ENCODE assay signal across 29 cellular contexts in the genomic region with DNA sequence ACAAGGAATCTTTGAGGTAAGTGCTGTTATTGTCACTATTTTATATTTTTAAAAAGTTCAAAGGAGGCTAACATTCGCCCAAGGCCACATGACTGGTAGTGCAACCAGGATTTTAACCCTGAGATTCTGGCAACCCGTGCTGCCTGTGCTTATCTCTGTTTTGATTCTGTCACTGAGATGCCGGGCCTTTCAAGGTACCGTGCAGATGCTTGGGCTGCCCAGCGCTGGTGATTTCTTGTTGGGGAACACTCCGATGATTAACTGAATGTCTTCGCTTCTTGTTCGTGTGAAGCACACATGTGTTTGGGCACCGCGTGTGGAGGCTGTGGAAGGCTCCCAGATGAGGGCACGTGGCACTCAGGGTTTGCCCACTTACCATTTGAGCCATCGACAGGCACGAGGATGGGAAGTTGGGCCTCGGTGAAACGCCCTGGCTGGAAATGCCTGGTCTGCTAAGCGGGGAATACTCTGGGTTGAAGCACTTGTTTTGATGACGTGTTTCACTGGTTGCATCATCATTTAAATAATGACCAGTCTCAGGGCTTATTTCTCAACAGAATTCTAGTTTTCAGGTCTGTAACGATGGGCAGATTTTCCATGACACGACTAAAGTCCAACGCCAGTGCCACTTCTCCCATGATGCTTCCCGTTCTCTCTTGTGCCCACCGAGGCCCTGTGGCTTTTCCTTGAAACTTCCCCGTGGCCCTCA.
A peak's percentile ranks its signal among the peaks of the same experiment; 100 is the strongest.
DNase-seq lines count a peak whose midpoint lies in the region; ATAC-seq, FAIRE-seq and TF ChIP-seq lines count a peak whose summit lies in the region.
"Had no signal": no experiment of that assay in that cellular context is flagged by ENCODE, and none has a peak within 500 bp of the region (broad histone marks: within the 10 kb centered on the region; RNA-seq: fewer than 3 reads in every experiment).

No MANE protein-coding gene starts in this region.

- no peaks in the 10 kb centered on the region for H3K9me1 ChIP-seq in K562 (ENCODE audit: control insufficient read depth, insufficient read depth, low read length)

- no TSS peak for BruUV-seq in K562 (replicated peaks; lab: Mats Ljungman, UMichigan)

- peaks cover 3% of the 10 kb centered on the region for H3K36me3 Mint-ChIP-seq in activated CD4-positive, alpha-beta T cell treated with anti-CD3 and anti-CD28 coated beads for 36 hours (ENCODE audit: low read depth)
- no peaks in the 10 kb centered on the region for H3K36me3 Mint-ChIP-seq in CD14-positive monocyte
- H3K36me3 Mint-ChIP-seq: stimulated activated memory B cell treated with anti-CD40 and anti-IgM and Interleukin-4, amounts not matched to agents 10 μg/mL and 1 μg/mL and 100 μg/mL, for 72 hours had no signal

- H2BK12ac ChIP-seq in trophoblast cell (ENCODE audit: low read length), result peak overlapping the region; percentile 68

- H3K79me2 ChIP-seq in K562 (ENCODE audit: control insufficient read depth, insufficient read depth, low read length) (no peaks in the 10 kb centered on the region), trophoblast cell (ENCODE audit: control insufficient read depth, insufficient read depth, low read length, poor library complexity) (no peaks in the 10 kb centered on the region)

- intact Hi-C loops in activated CD4-positive, alpha-beta T cell treated with anti-CD3 and anti-CD28 coated beads for 36 hours (cut with DNase I, micrococcal nuclease), result loop anchor here (2.0 kb wide), 1 partner anchor 51 kb away; no protein-coding TSS in a partner anchor
- intact Hi-C loops in K562 (cut with micrococcal nuclease), result no loop called here
- intact Hi-C loops in CD14-positive monocyte (cut with micrococcal nuclease), result no loop called here

- no peaks in the 10 kb centered on the region for H4K20me1 ChIP-seq in K562 (replicated peaks; ENCODE audit: control insufficient read depth, insufficient read depth, low read length)

- POLR2A ChIA-PET in activated CD4-positive, alpha-beta T cell treated with anti-CD3 and anti-CD28 coated beads for 36 hours (lab: Charles Lee), result no interaction called here
- POLR2A ChIA-PET in K562 (lab: Yijun Ruan, JAX), result no interaction called here

- no peak overlapping the region for H3K14ac ChIP-seq in trophoblast cell (ENCODE audit: low read length)

- in situ Hi-C loops in K562 (cut with MboI), result no loop called here

- peak overlapping the region; percentile 27 for H3K27ac Mint-ChIP-seq in activated CD4-positive, alpha-beta T cell treated with anti-CD3 and anti-CD28 coated beads for 36 hours
- H3K27ac Mint-ChIP-seq in CD14-positive monocyte, result no peak overlapping the region
- H3K27ac Mint-ChIP-seq: H9 had no signal

- TF ChIP-seq CTCF in Peyer's patch (IDR thresholded peaks at IDR 0.05) (no peak), K562 (IDR thresholded peaks at IDR 0.05 in 2 of 3, conservative IDR thresholded peaks at IDR 0.05 in 1 of 3; ENCODE audit: insufficient read depth in 2 of 3, low read depth in 1 of 3, low read length in 3 of 3) (no peak), CD14-positive monocyte (IDR thresholded peaks at IDR 0.05) (no peak)

- H3K9me3 ChIP-seq in Peyer's patch (no peaks in the 10 kb centered on the region), K562 (replicated peaks; ENCODE audit: control insufficient read depth, insufficient read depth, low read depth, low read length) (no peaks in the 10 kb centered on the region), trophoblast cell (ENCODE audit: insufficient read depth, low read depth, low read length) (peaks cover 2% of the 10 kb centered on the region)
- H3K9me3 ChIP-seq: heart right ventricle, left lung, thoracic aorta had no signal

- no peak overlapping the region for H2AFZ ChIP-seq in K562 (ENCODE audit: low read depth, low read length)
- no peak overlapping the region for H2AFZ ChIP-seq in trophoblast cell (ENCODE audit: insufficient read depth, low read length, poor library complexity)

- H3K4me1 Mint-ChIP-seq in activated CD4-positive, alpha-beta T cell treated with anti-CD3 and anti-CD28 coated beads for 36 hours, result peaks cover 67% of the 10 kb centered on the region
- no peaks in the 10 kb centered on the region for H3K4me1 Mint-ChIP-seq in CD14-positive monocyte

- H3K79me1 ChIP-seq in trophoblast cell (ENCODE audit: low read length), result no peaks in the 10 kb centered on the region

- H4K8ac ChIP-seq in trophoblast cell (ENCODE audit: low read depth, low read length), result peak overlapping the region; percentile 53

- H3K36me3 ChIP-seq in Peyer's patch (no peaks in the 10 kb centered on the region), K562 (ENCODE audit: control insufficient read depth, insufficient read depth, low read length) (no peaks in the 10 kb centered on the region), trophoblast cell (ENCODE audit: control insufficient read depth in 1 of 2, insufficient read depth in 2 of 2, low read length in 2 of 2) (no peaks in the 10 kb centered on the region)
- H3K36me3 ChIP-seq: brain microvascular endothelial cell, heart right ventricle, left lung, thoracic aorta had no signal

- no peak overlapping the region for H3K23ac ChIP-seq in trophoblast cell (ENCODE audit: low read length)

- no peak overlapping the region for H3K18ac ChIP-seq in trophoblast cell (ENCODE audit: low read length)

- no peak for FAIRE-seq in K562 (lab: Jason Lieb, UNC)
- FAIRE-seq: colon, GM12892 had no signal

- no peak overlapping the region for H4K91ac ChIP-seq in trophoblast cell (ENCODE audit: low read depth, low read length)

- H3K27me3 ChIP-seq in Peyer's patch (no peaks in the 10 kb centered on the region), K562 (ENCODE audit: control insufficient read depth in 2 of 2, insufficient read depth in 2 of 2, low read length in 2 of 2) (peaks cover 0 to 9% of the 10 kb centered on the region in 2 experiments; a peak in 1 of 5 replicates), trophoblast cell (ENCODE audit: insufficient read depth, low read length) (no peaks in the 10 kb centered on the region)
- H3K27me3 ChIP-seq: brain microvascular endothelial cell, foreskin keratinocyte, heart right ventricle, left lung had no signal

- peaks cover 0 to 6% (median 2%) of the 10 kb centered on the region in 4 donors for H3K4me1 ChIP-seq in Peyer's patch
- H3K4me1 ChIP-seq in K562 (replicated peaks in 1 of 2; ENCODE audit: control insufficient read depth in 2 of 2, insufficient read depth in 2 of 2, low read length in 2 of 2), result no peaks in the 10 kb centered on the region
- peaks cover 7 to 11% of the 10 kb centered on the region in 2 experiments for H3K4me1 ChIP-seq in trophoblast cell (ENCODE audit: control insufficient read depth in 1 of 2, insufficient read depth in 2 of 2, low read length in 2 of 2)
- H3K4me1 ChIP-seq: foreskin keratinocyte, heart right ventricle, left lung had no signal

- no peak for TF ChIP-seq RAD21 in K562 (CRISPR knock-in tag; conservative IDR thresholded peaks at IDR 0.05 in 1 of 2, IDR thresholded peaks at IDR 0.05 in 1 of 2)

- 3% methylated on average over 21 of the region's 23 CpGs for WGBS in K562 (ENCODE audit: insufficient coverage, low coverage, missing lambda C conversion rate)
- WGBS in trophoblast cell (ENCODE audit: extremely low coverage, insufficient coverage, insufficient read length), result no CpG with 5 or more reads among the region's 23 CpGs

- no peaks in the 10 kb centered on the region for H3K27me3 Mint-ChIP-seq in activated CD4-positive, alpha-beta T cell treated with anti-CD3 and anti-CD28 coated beads for 36 hours
- H3K27me3 Mint-ChIP-seq in CD14-positive monocyte (ENCODE audit: low read depth in 3 of 3), result peaks cover 1 to 2% (median 1%) of the 10 kb centered on the region in 3 donors
- H3K27me3 Mint-ChIP-seq: naive B cell; stimulated activated memory B cell treated with anti-CD40 and anti-IgM and Interleukin-4, amounts not matched to agents 10 μg/mL and 1 μg/mL and 100 μg/mL, for 72 hours had no signal

- no peak overlapping the region for H3K4me3 Mint-ChIP-seq in activated CD4-positive, alpha-beta T cell treated with anti-CD3 and anti-CD28 coated beads for 36 hours
- H3K4me3 Mint-ChIP-seq in CD14-positive monocyte, result no peak overlapping the region
- H3K4me3 Mint-ChIP-seq: H9; stimulated activated memory B cell treated with anti-CD40 and anti-IgM and Interleukin-4, amounts not matched to agents 10 μg/mL and 1 μg/mL and 100 μg/mL, for 72 hours had no signal

- H3K4me2 ChIP-seq in K562 (ENCODE audit: insufficient read depth, low read length) (no peak overlapping the region), trophoblast cell (ENCODE audit: low read length) (no peak overlapping the region)
- H3K4me2 ChIP-seq: KMS-11 had no signal

- no peak for TF ChIP-seq EP300 in K562 (IDR thresholded peaks at IDR 0.05; ENCODE audit: low read length)

- no peak for ATAC-seq in activated CD4-positive, alpha-beta T cell treated with anti-CD3 and anti-CD28 coated beads for 36 hours
- no peak for ATAC-seq in K562
- ATAC-seq: foreskin keratinocyte; heart right ventricle; left lung; stimulated activated memory B cell treated with anti-CD40 and anti-IgM and Interleukin-4, amounts not matched to agents 10 μg/mL and 1 μg/mL and 100 μg/mL, for 72 hours had no signal

- no peak overlapping the region for H3K4me3 ChIP-seq in Peyer's patch
- H3K4me3 ChIP-seq in K562, result no peak overlapping the region
- H3K4me3 ChIP-seq in trophoblast cell (ENCODE audit: low read depth, low read length), result no peak overlapping the region
- H3K4me3 ChIP-seq: heart right ventricle, left lung, thoracic aorta had no signal

- no peak for DNase-seq in activated CD4-positive, alpha-beta T cell treated with anti-CD3 and anti-CD28 coated beads for 36 hours
- DNase-seq in activated CD4-positive, alpha-beta T cell treated with anti-CD3 and anti-CD28 coated beads, Interleukin-2, amount 50 U/mL, for 1 hour, result no peak
- DNase-seq in Peyer's patch, result no peak
- no peak for DNase-seq in K562 (ENCODE audit: extremely low read depth in 1 of 4, low spot score in 3 of 4)
- DNase-seq in trophoblast cell, result peak in 1 of 2 donors; percentile 68
- no peak for DNase-seq in NCI-H526 (lab: John Stamatoyannopoulos, UW)
- no peak for DNase-seq in inferior parietal cortex (ENCODE audit: extremely low spot score)
- DNase-seq in CD14-positive monocyte (ENCODE audit: low spot score), result no peak
- DNase-seq: brain microvascular endothelial cell; Calu3; effector CD8-positive, alpha-beta T cell; H9; heart right ventricle; left lung; MV-4-11; naive B cell; NCI-H2171; NCI-H510A treated with DMSO at 0.1 percent for 48 hours; retina; SIG-M5; stimulated activated CD4-positive, alpha-beta T cell treated with anti-CD3 and anti-CD28 coated beads, Interleukin-2, amount 100 ng/mL, for 48 hours; SW 1271 had no signal

- no peak overlapping the region for H3K4ac ChIP-seq in trophoblast cell (ENCODE audit: low read depth, low read length)

- CTCF ChIA-PET in activated CD4-positive, alpha-beta T cell treated with anti-CD3 and anti-CD28 coated beads for 36 hours (lab: Charles Lee), result interaction anchor here (1.2 kb wide), 1 partner anchor 43 kb away, joined by 3 read pairs; no protein-coding TSS in a partner anchor
- CTCF ChIA-PET in K562 (lab: Yijun Ruan, JAX; ENCODE audit: low intra/inter-chr PET ratio), result no interaction called here

- H2AK5ac ChIP-seq in trophoblast cell (ENCODE audit: low read length), result no peak overlapping the region

- TF ChIP-seq POLR2A in Peyer's patch (IDR thresholded peaks at IDR 0.05) (no peak), K562 (conservative IDR thresholded peaks at IDR 0.05) (no peak)

- no peak overlapping the region for H2BK5ac ChIP-seq in trophoblast cell (ENCODE audit: low read depth, low read length, poor library complexity)

- no peak overlapping the region for H2BK120ac ChIP-seq in trophoblast cell (ENCODE audit: insufficient read depth, low read length, poor library complexity)

- no peak overlapping the region for H3K9ac ChIP-seq in K562 (ENCODE audit: insufficient read depth in 1 of 2, low read depth in 2 of 2, low read length in 2 of 2)
- H3K9ac ChIP-seq in trophoblast cell (ENCODE audit: low read length), result no peak overlapping the region
- H3K9ac ChIP-seq: KMS-11 had no signal

- H3K27ac ChIP-seq in Peyer's patch (peak overlapping the region in 3 of 4 donors; percentile 19 to 40 (median 40)), K562 (ENCODE audit: extremely low read depth, low read depth, low read length) (no peak overlapping the region), trophoblast cell (ENCODE audit: low read depth, low read length) (no peak overlapping the region)
- H3K27ac ChIP-seq: 22Rv1, brain microvascular endothelial cell, foreskin keratinocyte, KMS-11, left lung, thoracic aorta had no signal

- no peaks in the 10 kb centered on the region for H3K9me3 Mint-ChIP-seq in activated CD4-positive, alpha-beta T cell treated with anti-CD3 and anti-CD28 coated beads for 36 hours (ENCODE audit: low read depth)
- peaks cover 0 to 9% (median 5%) of the 10 kb centered on the region in 7 donors for H3K9me3 Mint-ChIP-seq in CD14-positive monocyte
- H3K9me3 Mint-ChIP-seq: H9 had no signal

- no peak overlapping the region for H4K12ac ChIP-seq in trophoblast cell (ENCODE audit: low read depth, low read length)

Comparison
In these comparisons a context has a peak if more than half of its experiments do, and no peak if none do; other contexts are left out.
1. H3K27ac ChIP-seq: peak in Peyer's patch (3 of 4); none in K562 (single experiment) and trophoblast cell (single experiment).
2. intact Hi-C loops: an anchor here in activated CD4-positive, alpha-beta T cell treated with anti-CD3 and anti-CD28 coated beads for 36 hours (2.0 kb wide); none called in K562 and CD14-positive monocyte.